19 cellular contexts compared by ENCODE assay signal in genomic region chr3:2420919-2421318, GRCh38.
"Had no signal": no experiment of that assay in that cellular context is flagged by ENCODE, and none has a peak within 500 bp of the region (broad histone marks: within the 10 kb centered on the region; RNA-seq: fewer than 3 reads in every experiment).

No MANE protein-coding gene starts in this region.

- H3K4me3 Mint-ChIP-seq: activated CD4-positive, alpha-beta T cell treated with anti-CD3 and anti-CD28 coated beads, Interleukin-2, amount 10 ng/mL, durations not matched to agents 7 days and 5 days; activated CD8-positive, alpha-beta memory T cell treated with anti-CD3 and anti-CD28 coated beads, Interleukin-2, amount 10 ng/mL, durations not matched to agents 7 days and 5 days; activated CD8-positive, alpha-beta T cell treated with anti-CD3 and anti-CD28 coated beads for 36 hours; activated naive CD8-positive, alpha-beta T cell treated with anti-CD3 and anti-CD28 coated beads, Interleukin-2, amount 50 U/mL, for 24 hours; mesothelial cell of epicardium; naive thymus-derived CD8-positive, alpha-beta T cell; neural progenitor cell; stimulated activated naive B cell treated with anti-CD40 and anti-IgM and Interleukin-4, amounts not matched to agents 10 μg/mL and 1 μg/mL and 100 μg/mL, for 72 hours had no signal

- H3K36me3 Mint-ChIP-seq: activated CD8-positive, alpha-beta memory T cell treated with anti-CD3 and anti-CD28 coated beads, Interleukin-2, amount 10 ng/mL, durations not matched to agents 7 days and 5 days; neural progenitor cell; stimulated activated naive B cell treated with anti-CD40 and anti-IgM and Interleukin-4, amounts not matched to agents 10 μg/mL and 1 μg/mL and 100 μg/mL, for 72 hours had no signal

- ATAC-seq: activated CD8-positive, alpha-beta memory T cell treated with anti-CD3 and anti-CD28 coated beads, Interleukin-2, amount 10 ng/mL, durations not matched to agents 7 days and 5 days; activated CD8-positive, alpha-beta T cell treated with anti-CD3 and anti-CD28 coated beads for 36 hours; activated naive CD8-positive, alpha-beta T cell treated with anti-CD3 and anti-CD28 coated beads, Interleukin-2, amount 50 U/mL, for 24 hours; left cardiac atrium; naive thymus-derived CD8-positive, alpha-beta T cell; stimulated activated naive B cell treated with anti-CD40 and anti-IgM and Interleukin-4, amounts not matched to agents 10 μg/mL and 1 μg/mL and 100 μg/mL, for 72 hours had no signal

- H3K27me3 ChIP-seq: neural progenitor cell had no signal

- H3K27me3 Mint-ChIP-seq: activated CD4-positive, alpha-beta T cell treated with anti-CD3 and anti-CD28 coated beads, Interleukin-2, amount 10 ng/mL, durations not matched to agents 7 days and 5 days; activated CD8-positive, alpha-beta memory T cell treated with anti-CD3 and anti-CD28 coated beads, Interleukin-2, amount 10 ng/mL, durations not matched to agents 7 days and 5 days; activated CD8-positive, alpha-beta T cell treated with anti-CD3 and anti-CD28 coated beads for 36 hours; activated naive CD8-positive, alpha-beta T cell treated with anti-CD3 and anti-CD28 coated beads, Interleukin-2, amount 50 U/mL, for 24 hours; stimulated activated naive B cell treated with anti-CD40 and anti-IgM and Interleukin-4, amounts not matched to agents 10 μg/mL and 1 μg/mL and 100 μg/mL, for 72 hours had no signal

- H3K27ac ChIP-seq: neural progenitor cell had no signal

- H3K27ac Mint-ChIP-seq: activated CD4-positive, alpha-beta T cell treated with anti-CD3 and anti-CD28 coated beads, Interleukin-2, amount 10 ng/mL, durations not matched to agents 7 days and 5 days; activated CD8-positive, alpha-beta memory T cell treated with anti-CD3 and anti-CD28 coated beads, Interleukin-2, amount 10 ng/mL, durations not matched to agents 7 days and 5 days; activated CD8-positive, alpha-beta T cell treated with anti-CD3 and anti-CD28 coated beads for 36 hours; activated naive CD8-positive, alpha-beta T cell treated with anti-CD3 and anti-CD28 coated beads, Interleukin-2, amount 50 U/mL, for 24 hours; mesothelial cell of epicardium; neural progenitor cell; stimulated activated naive B cell treated with anti-CD40 and anti-IgM and Interleukin-4, amounts not matched to agents 10 μg/mL and 1 μg/mL and 100 μg/mL, for 72 hours had no signal

- H3K4me1 ChIP-seq: neural progenitor cell had no signal

- H3K9ac ChIP-seq: neural progenitor cell had no signal

- DNase-seq: activated CD4-positive, alpha-beta T cell treated with anti-CD3 and anti-CD28 coated beads, Interleukin-2, amount 10 ng/mL, durations not matched to agents 7 days and 5 days; activated CD8-positive, alpha-beta memory T cell treated with anti-CD3 and anti-CD28 coated beads, Interleukin-2, amount 10 ng/mL, durations not matched to agents 7 days and 5 days; activated CD8-positive, alpha-beta T cell treated with anti-CD3 and anti-CD28 coated beads for 36 hours; activated effector memory CD4-positive, alpha-beta T cell treated with anti-CD3 and anti-CD28 coated beads, Interleukin-2, amount 50 U/mL, for 16 hours; activated naive CD4-positive, alpha-beta T cell treated with anti-CD3 and anti-CD28 coated beads, Interleukin-2, amount 50 U/mL, for 16 hours; activated naive CD8-positive, alpha-beta T cell treated with anti-CD3 and anti-CD28 coated beads, Interleukin-2, amount 50 U/mL, for 24 hours; activated T-cell treated with anti-CD3 and anti-CD28 coated beads for 4 hours; cerebellar nuclear complex; foreskin fibroblast; left cardiac atrium; naive thymus-derived CD8-positive, alpha-beta T cell; stimulated activated CD4-positive, alpha-beta T cell treated with anti-CD3 and anti-CD28 coated beads, Interleukin-2, amount 100 ng/mL, for 48 hours; stimulated activated CD8-positive, alpha-beta memory T cell treated with anti-CD3 and anti-CD28 coated beads, Interleukin-4, amount 100 ng/mL, for 48 hours; stimulated activated naive B cell treated with anti-CD40 and anti-IgM and Interleukin-4, amounts not matched to agents 10 μg/mL and 1 μg/mL and 100 μg/mL, for 72 hours; SW 1271; T-helper 2 cell; trophoblast cell had no signal

- H3K36me3 ChIP-seq: neural progenitor cell had no signal

- H3K4me1 Mint-ChIP-seq: activated CD4-positive, alpha-beta T cell treated with anti-CD3 and anti-CD28 coated beads, Interleukin-2, amount 10 ng/mL, durations not matched to agents 7 days and 5 days; activated CD8-positive, alpha-beta memory T cell treated with anti-CD3 and anti-CD28 coated beads, Interleukin-2, amount 10 ng/mL, durations not matched to agents 7 days and 5 days; activated naive CD8-positive, alpha-beta T cell treated with anti-CD3 and anti-CD28 coated beads, Interleukin-2, amount 50 U/mL, for 24 hours; naive thymus-derived CD8-positive, alpha-beta T cell; neural progenitor cell; stimulated activated naive B cell treated with anti-CD40 and anti-IgM and Interleukin-4, amounts not matched to agents 10 μg/mL and 1 μg/mL and 100 μg/mL, for 72 hours had no signal

- H3K4me3 ChIP-seq: neural progenitor cell had no signal
